Comparison of ENCODE assay signal across 1 cellular context in the genomic region with DNA sequence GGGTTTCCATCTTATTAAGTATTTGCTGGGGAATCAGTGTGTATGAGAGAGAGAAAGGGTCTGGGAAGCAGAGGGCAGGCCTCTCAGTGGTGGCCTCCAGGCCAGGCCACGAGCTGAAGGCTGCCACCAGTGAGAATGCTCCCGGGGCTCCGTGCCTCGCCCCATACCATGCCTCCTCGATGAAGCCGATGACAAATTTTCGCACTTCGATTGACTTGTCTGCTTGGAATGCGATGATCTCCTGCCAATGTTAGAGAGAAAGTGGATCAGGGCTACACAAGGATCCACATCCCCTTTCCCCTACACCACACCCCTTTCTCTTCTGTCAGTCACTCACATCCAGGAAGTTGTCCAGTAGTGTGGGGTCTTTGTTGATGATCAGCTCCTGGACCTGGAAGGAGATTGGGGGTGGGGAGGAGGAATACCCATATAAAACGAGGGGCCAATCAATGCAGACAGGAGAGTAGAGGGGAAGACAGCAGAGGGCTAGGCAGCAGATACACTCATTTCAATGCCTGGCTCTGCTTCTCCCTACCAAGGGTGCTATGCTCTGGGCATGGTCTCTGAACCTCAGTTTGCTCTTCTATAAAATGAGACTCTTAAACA.
TF ChIP-seq lines count a peak whose summit lies in the region.

No MANE protein-coding gene starts in this region.

TF ChIP-seq in A549, 52 proteins besides CTCF, POLR2A, EP300 and RAD21:
- TF ChIP-seq HES2 (IDR thresholded peaks at IDR 0.05) (no peak), RARB (CRISPR knock-in tag; IDR thresholded peaks at IDR 0.05) (no peak), PHF8 (IDR thresholded peaks at IDR 0.05; ENCODE audit: borderline replicate concordance, low read depth) (no peak), ZFP36 (IDR thresholded peaks at IDR 0.05; ENCODE audit: borderline replicate concordance, partially characterized antibody) (no peak), NPAS2 (CRISPR knock-in tag; IDR thresholded peaks at IDR 0.05; ENCODE audit: borderline replicate concordance) (no peak), RCOR1 (IDR thresholded peaks at IDR 0.05; ENCODE audit: low read depth, low read length) (no peak), CHD4 (IDR thresholded peaks at IDR 0.05; ENCODE audit: borderline replicate concordance) (no peak), FOSB (CRISPR knock-in tag; IDR thresholded peaks at IDR 0.05) (no peak), FOSL2 (IDR thresholded peaks at IDR 0.05) (no peak), FOSL2 (CRISPR knock-in tag; IDR thresholded peaks at IDR 0.05) (no peak), HMGXB4 (CRISPR knock-in tag; IDR thresholded peaks at IDR 0.05; ENCODE audit: borderline replicate concordance) (no peak), JUNB (IDR thresholded peaks at IDR 0.05) (no peak)
- TF ChIP-seq, protein P1, sequence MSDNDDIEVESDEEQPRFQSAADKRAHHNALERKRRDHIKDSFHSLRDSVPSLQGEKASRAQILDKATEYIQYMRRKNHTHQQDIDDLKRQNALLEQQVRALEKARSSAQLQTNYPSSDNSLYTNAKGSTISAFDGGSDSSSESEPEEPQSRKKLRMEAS (IDR thresholded peaks at IDR 0.05) = no peak
